8 cellular contexts compared by ENCODE assay signal in the genomic region with DNA sequence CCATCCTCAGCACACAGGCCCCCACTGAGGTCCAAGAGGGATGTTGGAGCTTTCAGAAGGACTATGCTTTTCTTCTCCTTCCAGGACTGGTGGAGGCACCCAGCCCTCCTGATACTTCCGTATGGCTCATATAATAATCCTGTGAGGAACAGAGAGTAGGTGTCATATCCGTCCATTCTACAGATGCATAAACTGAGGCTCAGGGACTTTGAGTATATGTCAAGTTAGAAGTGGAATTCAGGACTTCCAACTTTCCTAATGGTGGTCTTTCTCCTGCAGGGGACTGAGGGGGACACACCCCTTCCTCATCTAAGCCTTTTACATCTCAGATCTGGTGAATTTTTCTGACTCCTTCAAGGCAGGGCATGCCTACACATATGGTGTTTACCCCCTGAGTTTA.
"Had no signal": no experiment of that assay in that cellular context is flagged by ENCODE, and none has a peak within 500 bp of the region (broad histone marks: within the 10 kb centered on the region; RNA-seq: fewer than 3 reads in every experiment).

No MANE protein-coding gene starts in this region.

- FAIRE-seq: G401.6, GM12878, GM12891, GM12892, GM18507, GM19239 had no signal

- ATAC-seq: GM12878 had no signal

- DNase-seq: GDM1, GF-D8 had no signal

- H3K4me3 ChIP-seq: GM12878 had no signal
